28 cellular contexts compared by ENCODE assay signal in the genomic region with DNA sequence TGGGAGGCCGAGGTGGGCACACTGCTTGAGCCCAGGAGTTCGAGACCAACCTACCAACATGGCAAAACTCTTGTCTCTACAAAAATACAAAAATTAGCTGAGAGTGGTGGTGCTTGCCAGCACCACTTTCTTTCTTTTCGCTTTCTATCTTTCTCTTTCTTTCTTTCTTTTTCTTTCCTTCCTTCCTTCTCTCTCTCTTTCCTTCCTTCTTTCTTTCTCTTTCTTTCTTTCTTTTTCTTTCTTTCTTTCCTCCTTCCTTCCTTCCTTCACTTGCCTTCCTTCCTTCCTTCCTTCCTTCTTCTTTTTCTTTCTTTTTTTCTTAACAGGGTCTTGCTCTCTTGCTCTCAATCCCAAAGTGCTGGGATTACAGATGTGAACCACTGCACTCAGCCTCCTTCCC.
"Had no signal": no experiment of that assay in that cellular context is flagged by ENCODE, and none has a peak within 500 bp of the region (broad histone marks: within the 10 kb centered on the region; RNA-seq: fewer than 3 reads in every experiment).

No MANE protein-coding gene starts in this region.

- H3K4me1 ChIP-seq: neural progenitor cell, parathyroid adenoma, psoas muscle, right lobe of liver, stomach, tibial nerve, uterus had no signal

- H3K27ac ChIP-seq: neural progenitor cell, ovary, parathyroid adenoma, psoas muscle, right lobe of liver, sigmoid colon, stomach, thoracic aorta, thyroid gland, tibial nerve, upper lobe of left lung, uterus had no signal

- H3K9ac ChIP-seq: neural progenitor cell, parathyroid adenoma had no signal

- H3K36me3 Mint-ChIP-seq: natural killer cell; neural progenitor cell; stimulated activated effector memory CD8-positive, alpha-beta T cell treated with anti-CD3 and anti-CD28 coated beads, Interleukin-12 subunit alpha, Interleukin-12 subunit beta, amount 100 ng/mL, for 72 hours; stimulated activated naive B cell treated with anti-CD40 and anti-IgM and Interleukin-4, amounts not matched to agents 10 μg/mL and 1 μg/mL and 100 μg/mL, for 72 hours had no signal

- DNase-seq: natural killer cell; occipital lobe; ovary; posterior cingulate gyrus; psoas muscle; right cardiac atrium; right lobe of liver; sigmoid colon; small intestine; stimulated activated CD4-positive, alpha-beta T cell treated with anti-CD3 and anti-CD28 coated beads, Interleukin-15, amount 100 ng/mL, for 24 hours; stimulated activated CD4-positive, alpha-beta T cell treated with anti-CD3 and anti-CD28 coated beads, Interleukin-2, amount 100 ng/mL, for 24 hours; stimulated activated CD4-positive, alpha-beta T cell treated with anti-CD3 and anti-CD28 coated beads, Interleukin-2, amount 100 ng/mL, for 48 hours; stimulated activated CD4-positive, alpha-beta T cell treated with anti-CD3 and anti-CD28 coated beads, Interleukin-4, amount 100 ng/mL, for 24 hours; stimulated activated naive B cell treated with anti-CD40 and anti-IgM and Interleukin-4, amounts not matched to agents 10 μg/mL and 1 μg/mL and 100 μg/mL, for 72 hours; stimulated activated naive CD4-positive, alpha-beta T cell treated with Interleukin-2 at 50 U/mL for 16 hours; stomach; thyroid gland; trophoblast cell; upper lobe of left lung; uterus had no signal

- H3K9me3 ChIP-seq: ovary, psoas muscle, right lobe of liver, sigmoid colon, thoracic aorta, thyroid gland, upper lobe of left lung, uterus had no signal

- ATAC-seq: natural killer cell; psoas muscle; right cardiac atrium; right lobe of liver; stimulated activated effector memory CD8-positive, alpha-beta T cell treated with anti-CD3 and anti-CD28 coated beads, Interleukin-12 subunit alpha, Interleukin-12 subunit beta, amount 100 ng/mL, for 72 hours; stimulated activated naive B cell treated with anti-CD40 and anti-IgM and Interleukin-4, amounts not matched to agents 10 μg/mL and 1 μg/mL and 100 μg/mL, for 72 hours had no signal

- H3K4me3 Mint-ChIP-seq: natural killer cell; nephron; neural progenitor cell; stimulated activated effector memory CD8-positive, alpha-beta T cell treated with anti-CD3 and anti-CD28 coated beads, Interleukin-12 subunit alpha, Interleukin-12 subunit beta, amount 100 ng/mL, for 72 hours; stimulated activated naive B cell treated with anti-CD40 and anti-IgM and Interleukin-4, amounts not matched to agents 10 μg/mL and 1 μg/mL and 100 μg/mL, for 72 hours; stimulated activated naive CD8-positive, alpha-beta T cell treated with anti-CD3 and anti-CD28 coated beads, Interleukin-15, Interleukin-2, amounts not matched to agents 100 ng/mL and 50 ng/mL, for 24 hours had no signal

- H3K9me3 Mint-ChIP-seq: natural killer cell; stimulated activated effector memory CD8-positive, alpha-beta T cell treated with anti-CD3 and anti-CD28 coated beads, Interleukin-12 subunit alpha, Interleukin-12 subunit beta, amount 100 ng/mL, for 72 hours; stimulated activated naive CD8-positive, alpha-beta T cell treated with anti-CD3 and anti-CD28 coated beads, Interleukin-15, Interleukin-2, amounts not matched to agents 100 ng/mL and 50 ng/mL, for 24 hours had no signal

- H3K27ac Mint-ChIP-seq: natural killer cell; nephron; neural progenitor cell; progenitor cell of endocrine pancreas; stimulated activated effector memory CD8-positive, alpha-beta T cell treated with anti-CD3 and anti-CD28 coated beads, Interleukin-12 subunit alpha, Interleukin-12 subunit beta, amount 100 ng/mL, for 72 hours; stimulated activated naive B cell treated with anti-CD40 and anti-IgM and Interleukin-4, amounts not matched to agents 10 μg/mL and 1 μg/mL and 100 μg/mL, for 72 hours; stimulated activated naive CD8-positive, alpha-beta T cell treated with anti-CD3 and anti-CD28 coated beads, Interleukin-15, Interleukin-2, amounts not matched to agents 100 ng/mL and 50 ng/mL, for 24 hours had no signal

- FAIRE-seq: small intestine had no signal

- H3K27me3 ChIP-seq: neural progenitor cell, ovary, right lobe of liver, sigmoid colon, stomach, thyroid gland, tibial nerve, upper lobe of left lung, uterus had no signal

- H3K36me3 ChIP-seq: neural progenitor cell, ovary, right lobe of liver, sigmoid colon, stomach, thoracic aorta, thyroid gland, tibial nerve, upper lobe of left lung, uterus had no signal

- H3K4me1 Mint-ChIP-seq: natural killer cell; neural progenitor cell; stimulated activated effector memory CD8-positive, alpha-beta T cell treated with anti-CD3 and anti-CD28 coated beads, Interleukin-12 subunit alpha, Interleukin-12 subunit beta, amount 100 ng/mL, for 72 hours; stimulated activated naive B cell treated with anti-CD40 and anti-IgM and Interleukin-4, amounts not matched to agents 10 μg/mL and 1 μg/mL and 100 μg/mL, for 72 hours had no signal

- H3K4me3 ChIP-seq: neural progenitor cell, ovary, psoas muscle, right lobe of liver, sigmoid colon, stomach, thoracic aorta, thyroid gland, tibial nerve, upper lobe of left lung, uterus had no signal
